Comparison of ENCODE assay signal across 20 cellular contexts in genomic region chr5:94040591-94041148, GRCh38.
"Had no signal": no experiment of that assay in that cellular context is flagged by ENCODE, and none has a peak within 500 bp of the region (broad histone marks: within the 10 kb centered on the region; RNA-seq: fewer than 3 reads in every experiment).

No MANE protein-coding gene starts in this region.

- H3K9me3 Mint-ChIP-seq: effector memory CD8-positive, alpha-beta T cell; natural killer cell; neural crest cell had no signal

- H3K9me3 ChIP-seq: right lobe of liver, stomach, thyroid gland, upper lobe of left lung had no signal

- ATAC-seq: effector memory CD8-positive, alpha-beta T cell; natural killer cell; right lobe of liver had no signal

- H3K27me3 ChIP-seq: right lobe of liver, stomach, thyroid gland, upper lobe of left lung had no signal

- H3K4me3 Mint-ChIP-seq: effector memory CD8-positive, alpha-beta T cell; natural killer cell; neural crest cell had no signal

- H3K79me2 ChIP-seq: parathyroid adenoma had no signal

- H3K27ac Mint-ChIP-seq: natural killer cell, progenitor cell of endocrine pancreas had no signal

- H3K4me1 ChIP-seq: parathyroid adenoma, right lobe of liver, stomach, thyroid gland, upper lobe of left lung had no signal

- DNase-seq: cerebellar nuclear complex; cortex of kidney; effector memory CD8-positive, alpha-beta T cell; mesenchymal stem cell; natural killer cell; right lobe of liver; small intestine; stimulated activated CD4-positive, alpha-beta T cell treated with anti-CD3 and anti-CD28 coated beads, Interleukin-12 subunit alpha, Interleukin-12 subunit beta, amount 100 ng/mL, for 4 hours; stimulated activated CD4-positive, alpha-beta T cell treated with anti-CD3 and anti-CD28 coated beads, Interleukin-1b, Interleukin-23, amount 100 ng/mL, for 48 hours; stimulated activated CD4-positive, alpha-beta T cell treated with anti-CD3 and anti-CD28 coated beads, Interleukin-4, amount 100 ng/mL, for 1 hour; stimulated activated CD8-positive, alpha-beta memory T cell treated with anti-CD3 and anti-CD28 coated beads, Interleukin-4, amount 100 ng/mL, for 48 hours; stimulated activated naive CD4-positive, alpha-beta T cell treated with Interleukin-2 at 50 U/mL for 16 hours; stomach; thyroid gland; upper lobe of left lung had no signal

- H3K36me3 ChIP-seq: thyroid gland had no signal

- FAIRE-seq: keratinocyte, small intestine, urothelium cell line had no signal

- H3K27ac ChIP-seq: parathyroid adenoma, right lobe of liver, stomach, thyroid gland, upper lobe of left lung had no signal

- H3K4me3 ChIP-seq: right lobe of liver, stomach, thyroid gland, upper lobe of left lung had no signal

- H3K4me1 Mint-ChIP-seq: neural crest cell had no signal

- H3K36me3 Mint-ChIP-seq: natural killer cell had no signal

- H3K27me3 Mint-ChIP-seq: effector memory CD8-positive, alpha-beta T cell; progenitor cell of endocrine pancreas had no signal

- H2AFZ ChIP-seq: parathyroid adenoma had no signal

- H3K9ac ChIP-seq: parathyroid adenoma had no signal
